9 cellular contexts compared by ENCODE assay signal in the genomic region with DNA sequence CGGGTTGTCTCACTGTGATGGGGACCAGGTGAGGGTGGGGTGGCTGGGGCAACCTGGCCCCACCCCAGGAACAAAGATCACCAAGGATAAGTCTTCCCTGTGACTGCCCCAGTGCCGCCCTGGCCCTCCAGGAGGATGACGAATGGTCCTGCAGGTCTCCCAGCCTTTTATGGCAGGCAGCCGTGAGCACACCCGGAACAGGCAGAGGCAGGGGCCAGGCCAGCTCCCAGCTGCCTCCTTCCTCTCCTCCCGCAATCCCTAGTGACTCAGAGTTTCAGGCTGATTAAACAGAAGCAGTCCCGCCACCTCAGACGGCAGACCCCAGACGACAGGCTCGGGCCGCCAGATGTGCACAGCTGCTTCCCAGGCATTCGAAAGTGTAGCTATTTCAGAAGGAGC. TPM values are rescaled to one million over a fixed set of nuclear protein-coding genes. Genes with fewer than 3 reads are reported as not detected.
A peak's percentile ranks its signal among the peaks of the same experiment; 100 is the strongest.
DNase-seq lines count a peak whose midpoint lies in the region; ATAC-seq and TF ChIP-seq lines count a peak whose summit lies in the region.
"Had no signal": no experiment of that assay in that cellular context is flagged by ENCODE, and none has a peak within 500 bp of the region (broad histone marks: within the 10 kb centered on the region; RNA-seq: fewer than 3 reads in every experiment).

No MANE protein-coding gene starts in this region.

- H3K27ac ChIP-seq in prostate gland, result peak overlapping the region; percentile 83 to 88
- no peak overlapping the region for H3K27ac ChIP-seq in naive thymus-derived CD4-positive, alpha-beta T cell (ENCODE audit: low read depth, low read length)
- H3K27ac ChIP-seq: SK-N-MC had no signal

- TF ChIP-seq POLR2A in prostate gland (IDR thresholded peaks at IDR 0.05), result peak; percentile 50

- ATAC-seq in GM21360 (IDR thresholded peaks at IDR 0.05; ENCODE audit: unreplicated experiment), result no peak
- no peak for ATAC-seq in naive thymus-derived CD4-positive, alpha-beta T cell
- no peak for ATAC-seq in effector memory CD8-positive, alpha-beta T cell (replicated peaks)

- peak; percentile 33 for DNase-seq in GM12865 (ENCODE audit: low read depth)
- peak; percentile 66 to 82 for DNase-seq in SHP77 (lab: John Stamatoyannopoulos, UW)
- peak; percentile 94 for DNase-seq in fibroblast of villous mesenchyme (ENCODE audit: low read depth)
- peak; percentile 89 for DNase-seq in prostate gland (ENCODE audit: low spot score)
- no peak for DNase-seq in naive thymus-derived CD4-positive, alpha-beta T cell
- no peak for DNase-seq in activated gamma-delta T cell (lab: John Stamatoyannopoulos, UW)
- no peak for DNase-seq in effector memory CD8-positive, alpha-beta T cell

- peaks cover 0 to 9% of the 10 kb centered on the region in 2 donors for H3K36me3 ChIP-seq in prostate gland
- H3K36me3 ChIP-seq in naive thymus-derived CD4-positive, alpha-beta T cell (ENCODE audit: control insufficient read depth in 2 of 3, insufficient read depth in 3 of 3, low read length in 3 of 3), result no peaks in the 10 kb centered on the region

- 25% methylated on average over 12 of the region's 12 CpGs for whole genome bisulfite sequencing in prostate gland

- peaks cover 0 to 5% (median 4%) of the 10 kb centered on the region in 5 donors for H3K27me3 Mint-ChIP-seq in naive thymus-derived CD4-positive, alpha-beta T cell
- H3K27me3 Mint-ChIP-seq in effector memory CD8-positive, alpha-beta T cell, result peaks cover 8 to 65% of the 10 kb centered on the region in 2 donors

- H3K4me3 ChIP-seq in GM12865 (ENCODE audit: low read depth, low read length) (no peak overlapping the region), fibroblast of villous mesenchyme (ENCODE audit: low read depth, low read length) (no peak overlapping the region), prostate gland (no peak overlapping the region)
- H3K4me3 ChIP-seq in naive thymus-derived CD4-positive, alpha-beta T cell (ENCODE audit: low read length), result no peak overlapping the region
- H3K4me3 ChIP-seq: SK-N-MC had no signal

- no peaks in the 10 kb centered on the region for H3K27me3 ChIP-seq in prostate gland (replicated peaks; ENCODE audit: insufficient read depth)
- no peaks in the 10 kb centered on the region for H3K27me3 ChIP-seq in naive thymus-derived CD4-positive, alpha-beta T cell (ENCODE audit: control insufficient read depth in 2 of 2, insufficient read depth in 2 of 2, low read length in 2 of 2)

- no peaks in the 10 kb centered on the region for H3K9me3 ChIP-seq in prostate gland
- H3K9me3 ChIP-seq in naive thymus-derived CD4-positive, alpha-beta T cell (ENCODE audit: control insufficient read depth in 2 of 3, low read length in 3 of 3), result no peaks in the 10 kb centered on the region

- no peak overlapping the region for H3K4me3 Mint-ChIP-seq in naive thymus-derived CD4-positive, alpha-beta T cell
- H3K4me3 Mint-ChIP-seq in effector memory CD8-positive, alpha-beta T cell, result no peak overlapping the region

- H3K4me1 Mint-ChIP-seq in naive thymus-derived CD4-positive, alpha-beta T cell, result no peaks in the 10 kb centered on the region
- no peaks in the 10 kb centered on the region for H3K4me1 Mint-ChIP-seq in effector memory CD8-positive, alpha-beta T cell (ENCODE audit: low read depth in 2 of 2)

- POLR2A ChIA-PET in naive thymus-derived CD4-positive, alpha-beta T cell (lab: Charles Lee), result no interaction called here

- TF ChIP-seq CTCF in GM12865 (IDR thresholded peaks at IDR 0.05; ENCODE audit: insufficient read depth, low read depth, low read length, missing control alignments), result no peak
- no peak for TF ChIP-seq CTCF in fibroblast of villous mesenchyme (IDR thresholded peaks at IDR 0.05; ENCODE audit: insufficient read depth, low read depth, low read length)
- peak in 1 of 4 experiments; percentile 25 for TF ChIP-seq CTCF in prostate gland (IDR thresholded peaks at IDR 0.05)

- intact Hi-C loops in prostate gland (cut with DNase I), result no loop called here
- intact Hi-C loops in naive thymus-derived CD4-positive, alpha-beta T cell (cut with micrococcal nuclease), result no loop called here

- CTCF ChIA-PET in naive thymus-derived CD4-positive, alpha-beta T cell (lab: Charles Lee), result interaction anchor here (1.4 kb wide), 1 partner anchor 13 kb away, joined by 3 read pairs; a partner anchor contains a TSS

- no peaks in the 10 kb centered on the region for H3K9me3 Mint-ChIP-seq in naive thymus-derived CD4-positive, alpha-beta T cell
- H3K9me3 Mint-ChIP-seq in effector memory CD8-positive, alpha-beta T cell, result no peaks in the 10 kb centered on the region

- peaks cover 0 to 3% (median 0%) of the 10 kb centered on the region in 5 donors for H3K36me3 Mint-ChIP-seq in naive thymus-derived CD4-positive, alpha-beta T cell
- no peaks in the 10 kb centered on the region for H3K36me3 Mint-ChIP-seq in effector memory CD8-positive, alpha-beta T cell (ENCODE audit: insufficient read depth)

- H3K27ac Mint-ChIP-seq in naive thymus-derived CD4-positive, alpha-beta T cell, result no peak overlapping the region
- H3K27ac Mint-ChIP-seq in effector memory CD8-positive, alpha-beta T cell, result no peak overlapping the region

- H3K4me1 ChIP-seq in prostate gland (replicated peaks), result peaks cover 54% of the 10 kb centered on the region
- H3K4me1 ChIP-seq in naive thymus-derived CD4-positive, alpha-beta T cell (ENCODE audit: control insufficient read depth in 2 of 2, insufficient read depth in 2 of 2, low read length in 2 of 2), result no peaks in the 10 kb centered on the region

RNA-seq across cellular contexts. Expression of a gene that starts 13.3 kb away (rescaled TPM):
- total RNA-seq in fibroblast of villous mesenchyme, result 29.8 and 83.8 TPM in 2 replicates
- 100 to 1,000 TPM; 146 to 266 TPM for total RNA-seq in prostate gland
- 1 to 10 TPM in 2 of 5 experiments, under 1 TPM in 3; 0.24 to 8.2 (median 0.57) TPM for total RNA-seq in naive thymus-derived CD4-positive, alpha-beta T cell
- under 1 TPM; 0.19 to 0.25 TPM for polyA plus RNA-seq in naive thymus-derived CD4-positive, alpha-beta T cell

RNA-seq across cellular contexts. Expression of a gene that starts 38.6 kb away (rescaled TPM):
- total RNA-seq in fibroblast of villous mesenchyme (88.1 and 92.4 TPM in 2 replicates), prostate gland (10 to 100 TPM; 15.8 to 19.6 TPM)
- total RNA-seq in naive thymus-derived CD4-positive, alpha-beta T cell, result 1 to 10 TPM; 3.6 to 7.0 (median 5.3) TPM
- polyA plus RNA-seq in naive thymus-derived CD4-positive, alpha-beta T cell, result 1 to 10 TPM; 3.5 to 6.5 TPM

RNA-seq across cellular contexts. Expression of a gene that starts 38.7 kb away (rescaled TPM):
- total RNA-seq in fibroblast of villous mesenchyme, result under 0.01 TPM in 2 replicates
- 1 to 10 TPM in 1 of 2 donors, under 1 TPM in 1; 0.55 to 3.6 TPM for total RNA-seq in prostate gland
- under 1 TPM in 1 of 5 experiments, not detected in 4; 0.08 TPM for total RNA-seq in naive thymus-derived CD4-positive, alpha-beta T cell
- polyA plus RNA-seq in naive thymus-derived CD4-positive, alpha-beta T cell, result not detected

RNA-seq across cellular contexts. Expression of a gene that starts 39.6 kb away (rescaled TPM):
- 191 and 228 TPM in 2 replicates for total RNA-seq in fibroblast of villous mesenchyme
- total RNA-seq in prostate gland, result 10 to 100 TPM; 24.5 to 50.2 TPM
- under 1 TPM in 2 of 5 experiments, not detected in 3; 0.34 to 0.76 TPM for total RNA-seq in naive thymus-derived CD4-positive, alpha-beta T cell
- polyA plus RNA-seq in naive thymus-derived CD4-positive, alpha-beta T cell, result not detected

Comparison
In these comparisons a context has a peak if more than half of its experiments do, and no peak if none do; other contexts are left out.
1. DNase-seq: peak in GM12865 (single experiment), SHP77 (2 of 2), fibroblast of villous mesenchyme (single experiment) and prostate gland (single experiment); none in naive thymus-derived CD4-positive, alpha-beta T cell (0 of 9), activated gamma-delta T cell (single experiment) and effector memory CD8-positive, alpha-beta T cell (0 of 3).